ENCODE assay signal across 8 cellular contexts in genomic region chr1:121118480-121118824, GRCh38.
DNase-seq lines count a peak whose midpoint lies in the region; ATAC-seq and TF ChIP-seq lines count a peak whose summit lies in the region.
"Not testable (repeated sequence)": the region's sequence is repeated elsewhere in the genome, so short reads cannot be mapped to it uniquely, and the experiment has no call there.

No MANE protein-coding gene starts in this region.

- not testable (repeated sequence) for H3K4me1 Mint-ChIP-seq in WTC11; naive thymus-derived CD8-positive, alpha-beta T cell; stimulated activated effector memory CD8-positive, alpha-beta T cell treated with anti-CD3 and anti-CD28 coated beads, Interleukin-12 subunit alpha, Interleukin-12 subunit beta, amount 100 ng/mL, for 72 hours

- H3K27ac Mint-ChIP-seq in WTC11; naive thymus-derived CD8-positive, alpha-beta T cell; stimulated activated effector memory CD8-positive, alpha-beta T cell treated with anti-CD3 and anti-CD28 coated beads, Interleukin-12 subunit alpha, Interleukin-12 subunit beta, amount 100 ng/mL, for 72 hours: not testable (repeated sequence)

- H3K27me3 Mint-ChIP-seq in WTC11 (ENCODE audit: low read depth); naive thymus-derived CD8-positive, alpha-beta T cell: not testable (repeated sequence)

- in situ Hi-C loops in astrocyte of the spinal cord (cut with HindIII; ENCODE audit: low sequenced_read_pairs), result not testable (repeated sequence)

- DNase-seq in AG04449 (ENCODE audit: low read depth, low spot score); HFF-Myc (ENCODE audit: extremely low read depth, low read depth); WTC11 (ENCODE audit: low spot score); naive thymus-derived CD8-positive, alpha-beta T cell; stimulated activated effector memory CD8-positive, alpha-beta T cell treated with anti-CD3 and anti-CD28 coated beads, Interleukin-12 subunit alpha, Interleukin-12 subunit beta, amount 100 ng/mL, for 72 hours (ENCODE audit: low spot score in 2 of 2): not testable (repeated sequence)
- peak; percentile 31 for DNase-seq in astrocyte of the spinal cord (ENCODE audit: low read depth, low spot score)
- peak; percentile 9 for DNase-seq in fibroblast of gingiva (ENCODE audit: low read depth)
- DNase-seq in inferior parietal cortex (ENCODE audit: extremely low spot score), result peak; percentile 1

- H3K36me3 Mint-ChIP-seq in WTC11; naive thymus-derived CD8-positive, alpha-beta T cell; stimulated activated effector memory CD8-positive, alpha-beta T cell treated with anti-CD3 and anti-CD28 coated beads, Interleukin-12 subunit alpha, Interleukin-12 subunit beta, amount 100 ng/mL, for 72 hours: not testable (repeated sequence)

- peak; percentile 12; the same call in 1 of the 2 replicates for ATAC-seq in WTC11
- peak; percentile 52 to 55 for ATAC-seq in naive thymus-derived CD8-positive, alpha-beta T cell
- not testable (repeated sequence) for ATAC-seq in stimulated activated effector memory CD8-positive, alpha-beta T cell treated with anti-CD3 and anti-CD28 coated beads, Interleukin-12 subunit alpha, Interleukin-12 subunit beta, amount 100 ng/mL, for 72 hours

- peak overlapping the region; percentile 71 for H3K4me3 Mint-ChIP-seq in WTC11
- peak overlapping the region in 7 of 10 donors; percentile 10 to 64 (median 45) for H3K4me3 Mint-ChIP-seq in naive thymus-derived CD8-positive, alpha-beta T cell
- H3K4me3 Mint-ChIP-seq in stimulated activated effector memory CD8-positive, alpha-beta T cell treated with anti-CD3 and anti-CD28 coated beads, Interleukin-12 subunit alpha, Interleukin-12 subunit beta, amount 100 ng/mL, for 72 hours, result peak overlapping the region; percentile 43

- not testable (repeated sequence) for TF ChIP-seq CTCF in AG04449 (IDR thresholded peaks at IDR 0.05; ENCODE audit: insufficient read depth, low read length, missing control alignments); HFF-Myc (IDR thresholded peaks at IDR 0.05; ENCODE audit: low read depth, low read length, missing control alignments); WTC11 (IDR thresholded peaks at IDR 0.05); astrocyte of the spinal cord (IDR thresholded peaks at IDR 0.05; ENCODE audit: low read depth, low read length)

- POLR2A ChIA-PET in AG04449 (lab: Yijun Ruan, JAX); WTC11 (lab: Charles Lee); naive thymus-derived CD8-positive, alpha-beta T cell (lab: Charles Lee): not testable (repeated sequence)

- H3K9me3 Mint-ChIP-seq in WTC11; naive thymus-derived CD8-positive, alpha-beta T cell; stimulated activated effector memory CD8-positive, alpha-beta T cell treated with anti-CD3 and anti-CD28 coated beads, Interleukin-12 subunit alpha, Interleukin-12 subunit beta, amount 100 ng/mL, for 72 hours: not testable (repeated sequence)

- CTCF ChIA-PET in AG04449 (lab: Yijun Ruan, JAX); WTC11 (lab: Charles Lee): not testable (repeated sequence)

- H3K4me3 ChIP-seq in AG04449 (ENCODE audit: low read depth, low read length) (peak overlapping the region; percentile 52), HFF-Myc (replicated peaks; ENCODE audit: low read depth, low read length) (peak overlapping the region; percentile 51), astrocyte of the spinal cord (ENCODE audit: low read depth, low read length) (peak overlapping the region; percentile 47)
